ENCODE assay signal across 2 cellular contexts in genomic region chr5:103375356-103375755, GRCh38.
TF ChIP-seq lines count a peak whose summit lies in the region.

No MANE protein-coding gene starts in this region.

TF ChIP-seq in IMR-90, 13 proteins besides CTCF, POLR2A, EP300 and RAD21 (continued from another document):
- TF ChIP-seq RFX5 (IDR thresholded peaks at IDR 0.05; ENCODE audit: low read depth, low read length): no peak
- no peak for TF ChIP-seq RCOR1 (IDR thresholded peaks at IDR 0.05; ENCODE audit: insufficient replicate concordance, low read length)
- no peak for TF ChIP-seq CEBPB (IDR thresholded peaks at IDR 0.05; ENCODE audit: low read depth, low read length)
TF ChIP-seq in IMR-90: peak in this region for 0.

TF ChIP-seq in WTC11, 78 proteins besides CTCF, POLR2A, EP300 and RAD21:
- TF ChIP-seq GRHL2 (CRISPR knock-in tag; IDR thresholded peaks at IDR 0.05; ENCODE audit: insufficient replicate concordance, severe bottlenecking) (no peak), NFE2L1 (CRISPR knock-in tag; IDR thresholded peaks at IDR 0.05) (no peak), ATF2 (CRISPR knock-in tag; IDR thresholded peaks at IDR 0.05; ENCODE audit: borderline replicate concordance, low read depth) (no peak), SP1 (CRISPR knock-in tag; conservative IDR thresholded peaks at IDR 0.05) (no peak), ZBTB43 (CRISPR knock-in tag; IDR thresholded peaks at IDR 0.05) (no peak), IRF2 (CRISPR knock-in tag; IDR thresholded peaks at IDR 0.05; ENCODE audit: borderline replicate concordance, low read depth) (no peak), TEAD4 (CRISPR knock-in tag; IDR thresholded peaks at IDR 0.05) (no peak), SMAD3 (CRISPR knock-in tag; IDR thresholded peaks at IDR 0.05; ENCODE audit: borderline replicate concordance) (no peak), TCF7 (CRISPR knock-in tag; IDR thresholded peaks at IDR 0.05; ENCODE audit: low read depth) (no peak), SMAD4 (CRISPR knock-in tag; IDR thresholded peaks at IDR 0.05) (no peak), MAX (CRISPR knock-in tag; IDR thresholded peaks at IDR 0.05) (no peak), CDX4 (CRISPR knock-in tag; IDR thresholded peaks at IDR 0.05; ENCODE audit: borderline replicate concordance) (no peak), ZBTB21 (CRISPR knock-in tag; IDR thresholded peaks at IDR 0.05; ENCODE audit: borderline replicate concordance) (no peak), CBFB (CRISPR knock-in tag; IDR thresholded peaks at IDR 0.05; ENCODE audit: low read depth) (no peak), NR1H2 (CRISPR knock-in tag; IDR thresholded peaks at IDR 0.05) (no peak), HMGXB4 (CRISPR knock-in tag; IDR thresholded peaks at IDR 0.05) (no peak), NR2C2 (CRISPR knock-in tag; IDR thresholded peaks at IDR 0.05) (no peak), HMGA2 (CRISPR knock-in tag; IDR thresholded peaks at IDR 0.05) (no peak), TP53 (CRISPR knock-in tag; IDR thresholded peaks at IDR 0.05) (no peak), ZNF512 (CRISPR knock-in tag; IDR thresholded peaks at IDR 0.05; ENCODE audit: borderline replicate concordance) (no peak)
